9 cellular contexts compared by ENCODE assay signal in genomic region chr11:60844045-60844869, GRCh38. TPM values are rescaled to one million over a fixed set of nuclear protein-coding genes. Genes with fewer than 3 reads are reported as not detected.
A peak's percentile ranks its signal among the peaks of the same experiment; 100 is the strongest.
DNase-seq lines count a peak whose midpoint lies in the region; TF ChIP-seq lines count a peak whose summit lies in the region.
"Had no signal": no experiment of that assay in that cellular context is flagged by ENCODE, and none has a peak within 500 bp of the region (broad histone marks: within the 10 kb centered on the region; RNA-seq: fewer than 3 reads in every experiment).

No MANE protein-coding gene starts in this region.

- peaks cover 18 to 27% of the 10 kb centered on the region in 2 experiments for H3K36me3 ChIP-seq in mesenchymal stem cell (ENCODE audit: control insufficient read depth in 1 of 2, insufficient read depth in 2 of 2, low read depth in 1 of 2, low read length in 2 of 2)

- no peak overlapping the region for H2BK5ac ChIP-seq in mesenchymal stem cell (ENCODE audit: low read depth, low read length, poor library complexity, severe bottlenecking)

- no peak overlapping the region for H2BK15ac ChIP-seq in mesenchymal stem cell (ENCODE audit: low read depth, poor library complexity, severe bottlenecking)

- H3K4ac ChIP-seq in mesenchymal stem cell (ENCODE audit: low read depth in 1 of 2, low read length in 2 of 2), result no peak overlapping the region

- H3K9ac ChIP-seq in mesenchymal stem cell (ENCODE audit: low read length), result peak overlapping the region; percentile 94

- H2BK120ac ChIP-seq in mesenchymal stem cell (ENCODE audit: low read depth, low read length), result no peak overlapping the region

- no peak overlapping the region for H3K14ac ChIP-seq in mesenchymal stem cell (ENCODE audit: low read length in 2 of 2)

- H4K8ac ChIP-seq in mesenchymal stem cell (ENCODE audit: low read length), result no peak overlapping the region

- H2AFZ ChIP-seq in mesenchymal stem cell (ENCODE audit: low read depth, low read length), result no peak overlapping the region

- peaks cover 28% of the 10 kb centered on the region for H3K79me1 ChIP-seq in mesenchymal stem cell (replicated peaks; ENCODE audit: low read length, poor library complexity, severe bottlenecking)

- in situ Hi-C loops in astrocyte of the cerebellum (cut with HindIII; ENCODE audit: low sequenced_read_pairs), result no loop called here

- H3K18ac ChIP-seq in mesenchymal stem cell (ENCODE audit: low read depth in 1 of 2, low read length in 2 of 2), result no peak overlapping the region

- TF ChIP-seq CTCF in astrocyte of the cerebellum (IDR thresholded peaks at IDR 0.05; ENCODE audit: low read depth, low read length, missing control alignments), result no peak

- WGBS in mesenchymal stem cell, result 65% methylated on average over 10 of the region's 10 CpGs

- H3K9me3 ChIP-seq in mesenchymal stem cell (ENCODE audit: control insufficient read depth, low read length), result no peaks in the 10 kb centered on the region

- H3K27me3 ChIP-seq in mesenchymal stem cell (ENCODE audit: control insufficient read depth in 1 of 2, insufficient read depth in 1 of 2, low read length in 2 of 2), result no peaks in the 10 kb centered on the region

- H2BK12ac ChIP-seq in mesenchymal stem cell (ENCODE audit: low read length in 2 of 2), result no peak overlapping the region

- H4K91ac ChIP-seq in mesenchymal stem cell (ENCODE audit: low read length), result no peak overlapping the region

- peak overlapping the region in 1 of 2 experiments; percentile 41 for H3K23ac ChIP-seq in mesenchymal stem cell (ENCODE audit: low read length in 2 of 2)

- peaks cover 36% of the 10 kb centered on the region for H3K4me1 ChIP-seq in mesenchymal stem cell (ENCODE audit: control insufficient read depth, insufficient read depth, low read depth, low read length)

- DNase-seq in AG08395 (ENCODE audit: low spot score) (peak; percentile 30), HT1080 (ENCODE audit: low read depth) (peak; percentile 17), astrocyte of the cerebellum (ENCODE audit: low read depth) (no peak), mesenchymal stem cell (peak; percentile 41), cortex of kidney (lab: John Stamatoyannopoulos, UW) (no peak), NCI-H2107 (lab: John Stamatoyannopoulos, UW) (no peak), NCI-H1092 (lab: John Stamatoyannopoulos, UW) (no peak), NCI-H446 (lab: John Stamatoyannopoulos, UW) (no peak)

- H2AK5ac ChIP-seq in mesenchymal stem cell (ENCODE audit: low read length, severe bottlenecking), result no peak overlapping the region

- no peak overlapping the region for H3K27ac ChIP-seq in mesenchymal stem cell (ENCODE audit: low read length, poor library complexity, severe bottlenecking)

- peak overlapping the region; percentile 96 for H3K4me2 ChIP-seq in mesenchymal stem cell (ENCODE audit: low read length, poor library complexity, severe bottlenecking)

- peak overlapping the region; percentile 93 for H3K4me3 ChIP-seq in astrocyte of the cerebellum (ENCODE audit: low read depth, low read length)
- H3K4me3 ChIP-seq in mesenchymal stem cell (ENCODE audit: insufficient read depth in 1 of 2, low read depth in 1 of 2, low read length in 2 of 2), result peak overlapping the region; percentile 41 to 93

RNA-seq across cellular contexts. Expression of gene CCDC86, which starts 2.3 kb away (rescaled TPM):
- 28.4 and 32.7 TPM in 2 replicates for total RNA-seq in HT1080 (2014; rRNA removed; shearing (Covaris generic))
- polyA plus RNA-seq in HT1080 (2015; cell fraction: cytosol; rRNA removed), result 43.3 and 53.8 TPM in 2 replicates
- 48.5 and 51.0 TPM in 2 replicates for polyA plus RNA-seq in HT1080 (2015; cell fraction: nucleus; rRNA removed)
- polyA plus RNA-seq in mesenchymal stem cell (2013, experiment 1 of 2), result 28.2 TPM
- polyA plus RNA-seq in mesenchymal stem cell (2013, experiment 2 of 2), result 28.3 TPM

RNA-seq across cellular contexts. Expression of gene PTGDR2, which starts 11.5 kb away (rescaled TPM):
- 0.07 TPM in 1 of 2 replicates, not detected in the other for total RNA-seq in HT1080 (2014; rRNA removed; shearing (Covaris generic))
- 0.03 and 0.10 TPM in 2 replicates for polyA plus RNA-seq in HT1080 (2015; cell fraction: cytosol; rRNA removed)
- polyA plus RNA-seq in HT1080 (2015; cell fraction: nucleus; rRNA removed), result 0.17 and 0.49 TPM in 2 replicates
- polyA plus RNA-seq in mesenchymal stem cell (2013, experiment 1 of 2), result 0.36 TPM
- 0.37 TPM for polyA plus RNA-seq in mesenchymal stem cell (2013, experiment 2 of 2)

RNA-seq across cellular contexts. Expression of gene ZP1, which starts 23.1 kb away (rescaled TPM):
- 1.7 and 1.9 TPM in 2 replicates for total RNA-seq in HT1080 (2014; rRNA removed; shearing (Covaris generic))
- polyA plus RNA-seq in HT1080 (2015; cell fraction: cytosol; rRNA removed), result 4.4 and 7.4 TPM in 2 replicates
- 8.1 and 13.8 TPM in 2 replicates for polyA plus RNA-seq in HT1080 (2015; cell fraction: nucleus; rRNA removed)
- 0.44 TPM for polyA plus RNA-seq in mesenchymal stem cell (2013, experiment 1 of 2)
- 0.42 TPM for polyA plus RNA-seq in mesenchymal stem cell (2013, experiment 2 of 2)

RNA-seq across cellular contexts. Expression of gene MS4A10, which starts 59.1 kb away (rescaled TPM):
- not detected in 2 replicates for total RNA-seq in HT1080 (2014; rRNA removed; shearing (Covaris generic))
- polyA plus RNA-seq in HT1080 (2015; cell fraction: cytosol; rRNA removed), result not detected in 2 replicates
- polyA plus RNA-seq in HT1080 (2015; cell fraction: nucleus; rRNA removed), result not detected in 2 replicates
- not detected for polyA plus RNA-seq in mesenchymal stem cell (2013, experiment 1 of 2)
- not detected for polyA plus RNA-seq in mesenchymal stem cell (2013, experiment 2 of 2)
- total RNA-seq: lower leg skin had no signal

Comparison
In these comparisons a context has a peak if more than half of its experiments do, and no peak if none do; other contexts are left out.
1. DNase-seq: peak in AG08395 (single experiment), HT1080 (single experiment) and mesenchymal stem cell (single experiment); none in astrocyte of the cerebellum (single experiment), cortex of kidney (single experiment), NCI-H2107 (single experiment), NCI-H1092 (single experiment) and NCI-H446 (0 of 2).